In genomic region chr20:51665543-51666118, GRCh38 we compare ENCODE assay signal across 22 cellular contexts.
"Had no signal": no experiment of that assay in that cellular context is flagged by ENCODE, and none has a peak within 500 bp of the region (broad histone marks: within the 10 kb centered on the region; RNA-seq: fewer than 3 reads in every experiment).

No MANE protein-coding gene starts in this region.

- H3K27ac ChIP-seq: colonic mucosa, dorsolateral prefrontal cortex, neural progenitor cell, right atrium auricular region, tibial artery had no signal

- H3K4me3 ChIP-seq: colonic mucosa, dorsolateral prefrontal cortex, neural progenitor cell, right atrium auricular region, tibial artery had no signal

- H3K36me3 ChIP-seq: colonic mucosa, neural progenitor cell had no signal

- ATAC-seq: activated T-cell treated with anti-CD3 and anti-CD28 coated beads, Interleukin-2, amount 50 U/mL, for 4 hours; effector memory CD8-positive, alpha-beta T cell; stimulated activated naive CD8-positive, alpha-beta T cell treated with anti-CD3 and anti-CD28 coated beads, Interleukin-15, amount 100 ng/mL, for 72 hours; T-helper 17 cell had no signal

- DNase-seq: activated CD4-positive, alpha-beta T cell treated with anti-CD3 and anti-CD28 coated beads for 4 hours; activated CD4-positive, alpha-beta T cell treated with anti-CD3 and anti-CD28 coated beads, Interleukin-2, amount 50 U/mL, for 48 hours; activated CD4-positive, CD25-positive, alpha-beta regulatory T cell; activated CD8-positive, alpha-beta memory T cell treated with anti-CD3 and anti-CD28 coated beads, Interleukin-2, amount 50 U/mL, for 48 hours; activated effector memory CD4-positive, alpha-beta T cell treated with Interleukin-2 at 50 U/mL for 16 hours; activated naive CD4-positive, alpha-beta T cell treated with anti-CD3 and anti-CD28 coated beads, Interleukin-2, amount 10 ng/mL, durations not matched to agents 7 days and 5 days; activated T-cell treated with anti-CD3 and anti-CD28 coated beads, Interleukin-2, amount 50 U/mL, for 4 hours; amygdala; colonic mucosa; dorsolateral prefrontal cortex; effector memory CD8-positive, alpha-beta T cell; foreskin melanocyte; kidney glomerular epithelial cell; mesendoderm; naive B cell; posterior cingulate gyrus; stimulated activated CD4-positive, alpha-beta T cell treated with anti-CD3 and anti-CD28 coated beads, Interleukin-1b, Interleukin-23, amount 100 ng/mL, for 48 hours; stimulated activated naive CD8-positive, alpha-beta T cell treated with anti-CD3 and anti-CD28 coated beads, Interleukin-15, amount 100 ng/mL, for 72 hours; T-helper 17 cell; tibial artery had no signal

- H3K27ac Mint-ChIP-seq: activated naive CD4-positive, alpha-beta T cell treated with anti-CD3 and anti-CD28 coated beads, Interleukin-2, amount 10 ng/mL, durations not matched to agents 7 days and 5 days; neural progenitor cell; stimulated activated naive CD8-positive, alpha-beta T cell treated with anti-CD3 and anti-CD28 coated beads, Interleukin-15, amount 100 ng/mL, for 72 hours; T-helper 17 cell had no signal

- H3K36me3 Mint-ChIP-seq: activated naive CD4-positive, alpha-beta T cell treated with anti-CD3 and anti-CD28 coated beads, Interleukin-2, amount 10 ng/mL, durations not matched to agents 7 days and 5 days; naive B cell had no signal

- H3K27me3 ChIP-seq: colonic mucosa, dorsolateral prefrontal cortex, neural progenitor cell, right atrium auricular region, tibial artery had no signal

- H3K9me3 Mint-ChIP-seq: activated naive CD4-positive, alpha-beta T cell treated with anti-CD3 and anti-CD28 coated beads, Interleukin-2, amount 10 ng/mL, durations not matched to agents 7 days and 5 days; activated T-cell treated with anti-CD3 and anti-CD28 coated beads, Interleukin-2, amount 50 U/mL, for 4 hours; effector memory CD8-positive, alpha-beta T cell; naive B cell; neural progenitor cell; stimulated activated naive CD8-positive, alpha-beta T cell treated with anti-CD3 and anti-CD28 coated beads, Interleukin-15, amount 100 ng/mL, for 72 hours had no signal

- H3K4me1 ChIP-seq: colonic mucosa, right atrium auricular region, tibial artery had no signal

- H3K9me3 ChIP-seq: colonic mucosa, right atrium auricular region, tibial artery had no signal

- H3K4me3 Mint-ChIP-seq: activated naive CD4-positive, alpha-beta T cell treated with anti-CD3 and anti-CD28 coated beads, Interleukin-2, amount 10 ng/mL, durations not matched to agents 7 days and 5 days; activated T-cell treated with anti-CD3 and anti-CD28 coated beads, Interleukin-2, amount 50 U/mL, for 4 hours; neural progenitor cell; stimulated activated naive CD8-positive, alpha-beta T cell treated with anti-CD3 and anti-CD28 coated beads, Interleukin-15, amount 100 ng/mL, for 72 hours; T-helper 17 cell had no signal
